9 cellular contexts compared by ENCODE assay signal in genomic region chr6:111711476-111711875, GRCh38.
DNase-seq lines count a peak whose midpoint lies in the region; ATAC-seq, FAIRE-seq and TF ChIP-seq lines count a peak whose summit lies in the region.
"Had no signal": no experiment of that assay in that cellular context is flagged by ENCODE, and none has a peak within 500 bp of the region (broad histone marks: within the 10 kb centered on the region; RNA-seq: fewer than 3 reads in every experiment).

No MANE protein-coding gene starts in this region.

- no peak overlapping the region for H3K4me3 ChIP-seq in right atrium auricular region
- H3K4me3 ChIP-seq in small intestine (ENCODE audit: low read depth in 1 of 2, low read length in 2 of 2) = no peak overlapping the region

- DNase-seq in NCI-H1436 (lab: John Stamatoyannopoulos, UW) (peak; percentile 35), NCI-H1436 treated with DMSO at 0.1 percent for 48 hours (lab: John Stamatoyannopoulos, UW) (no peak), SK-N-DZ (ENCODE audit: low spot score) (peak; percentile 49), right atrium auricular region (ENCODE audit: low spot score) (peak; percentile 58), small intestine (peak; percentile 42), middle frontal gyrus (ENCODE audit: extremely low spot score, low spot score) (no peak), NAMALWA (ENCODE audit: low spot score) (no peak)

- FAIRE-seq in small intestine (lab: Jason Lieb, UNC) = no peak
- FAIRE-seq: A204.1 had no signal

- H3K27ac ChIP-seq in right atrium auricular region (peak overlapping the region; percentile 48 to 74), small intestine (ENCODE audit: low read depth in 1 of 2, low read length in 1 of 2) (peak overlapping the region in 1 of 2 donors; percentile 52)

- peaks cover 0 to 29% of the 10 kb centered on the region in 2 donors for H3K4me1 ChIP-seq in right atrium auricular region
- peaks cover 0 to 2% of the 10 kb centered on the region in 2 donors for H3K4me1 ChIP-seq in small intestine (ENCODE audit: control insufficient read depth in 2 of 2, insufficient read depth in 1 of 2, low read depth in 1 of 2, low read length in 1 of 2)

- ATAC-seq in GM19324 (IDR thresholded peaks at IDR 0.05; ENCODE audit: low FRiP score, unreplicated experiment) = no peak

- H3K36me3 ChIP-seq in right atrium auricular region (peaks cover 17% of the 10 kb centered on the region), small intestine (ENCODE audit: control insufficient read depth in 2 of 2, insufficient read depth in 2 of 2, low read length in 2 of 2) (peaks cover 0 to 6% of the 10 kb centered on the region in 2 donors)

- H3K27me3 ChIP-seq in right atrium auricular region (no peaks in the 10 kb centered on the region), small intestine (ENCODE audit: control insufficient read depth in 2 of 2, insufficient read depth in 2 of 2, low read length in 2 of 2) (no peaks in the 10 kb centered on the region)

- TF ChIP-seq CTCF in right atrium auricular region (IDR thresholded peaks at IDR 0.05) = peak in 1 of 2 donors; percentile 39

- no peaks in the 10 kb centered on the region for H3K9me3 ChIP-seq in right atrium auricular region
- no peaks in the 10 kb centered on the region for H3K9me3 ChIP-seq in small intestine (ENCODE audit: control insufficient read depth, low read depth)

- 22 to 58% (median 54%) methylated on average over 7 of the region's 7 CpGs for WGBS in small intestine, 3 donors

Comparison
In these comparisons a context has a peak if more than half of its experiments do, and no peak if none do; other contexts are left out.
1. DNase-seq: peak in NCI-H1436 (single experiment), SK-N-DZ (single experiment), right atrium auricular region (single experiment) and small intestine (single experiment); none in NCI-H1436 treated with DMSO at 0.1 percent for 48 hours (single experiment), middle frontal gyrus (single experiment) and NAMALWA (single experiment).